Comparison of ENCODE assay signal across 8 cellular contexts in genomic region chr17:76585048-76585648, GRCh38.
DNase-seq lines count a peak whose midpoint lies in the region; ATAC-seq and TF ChIP-seq lines count a peak whose summit lies in the region.

No MANE protein-coding gene starts in this region.

- no peak overlapping the region for H3K9ac ChIP-seq in muscle layer of colon (ENCODE audit: low read length)

- H3K4me1 ChIP-seq in effector memory CD4-positive, alpha-beta T cell (ENCODE audit: control insufficient read depth, insufficient read depth, low read length, poor library complexity, severe bottlenecking) = peaks cover 19% of the 10 kb centered on the region
- no peaks in the 10 kb centered on the region for H3K4me1 ChIP-seq in muscle layer of colon (ENCODE audit: insufficient read depth, low read length)

- no peak overlapping the region for H3K27ac ChIP-seq in effector memory CD4-positive, alpha-beta T cell (ENCODE audit: insufficient read depth, low read length, poor library complexity, severe bottlenecking)
- no peak overlapping the region for H3K27ac ChIP-seq in muscle layer of colon (ENCODE audit: low read depth, low read length)

- H3K27me3 ChIP-seq in effector memory CD4-positive, alpha-beta T cell (replicated peaks; ENCODE audit: control insufficient read depth, insufficient read depth, low read length, poor library complexity, severe bottlenecking) = peaks cover 19% of the 10 kb centered on the region
- H3K27me3 ChIP-seq in muscle layer of colon (ENCODE audit: control insufficient read depth in 1 of 2, insufficient read depth in 2 of 2, low read length in 2 of 2) = peaks cover 9 to 38% of the 10 kb centered on the region in 2 donors

- peak; percentile 50 for DNase-seq in CD1c-positive myeloid dendritic cell (ENCODE audit: extremely low spot score)
- peak; percentile 43 for DNase-seq in NB4 (ENCODE audit: low read depth)
- DNase-seq in effector memory CD4-positive, alpha-beta T cell = no peak
- no peak for DNase-seq in stimulated activated CD8-positive, alpha-beta memory T cell treated with anti-CD3 and anti-CD28 coated beads, Interleukin-4, amount 100 ng/mL, for 48 hours
- DNase-seq in activated CD4-positive, alpha-beta T cell treated with anti-CD3 and anti-CD28 coated beads for 4 hours = no peak
- no peak for DNase-seq in COLO829 (ENCODE audit: low spot score)

- TF ChIP-seq CTCF in NB4 (IDR thresholded peaks at IDR 0.05; ENCODE audit: low read depth, low read length) = no peak

- peak overlapping the region; percentile 25 for H3K4me3 ChIP-seq in NB4 (ENCODE audit: low read depth, low read length)
- H3K4me3 ChIP-seq in effector memory CD4-positive, alpha-beta T cell (ENCODE audit: insufficient read depth, low read depth, low read length, poor library complexity, severe bottlenecking) = peak overlapping the region; percentile 72
- peak overlapping the region; percentile 44 to 49 for H3K4me3 ChIP-seq in muscle layer of colon (ENCODE audit: low read depth in 1 of 2, low read length in 2 of 2)

- H3K9me3 ChIP-seq in effector memory CD4-positive, alpha-beta T cell (ENCODE audit: control insufficient read depth, low read length) = no peaks in the 10 kb centered on the region
- no peaks in the 10 kb centered on the region for H3K9me3 ChIP-seq in muscle layer of colon (ENCODE audit: low read length)

- no peak for TF ChIP-seq POLR2A in NB4 (IDR thresholded peaks at IDR 0.05; ENCODE audit: extremely low read depth, insufficient read length)

- ATAC-seq in HG03565 (IDR thresholded peaks at IDR 0.05; ENCODE audit: unreplicated experiment) = no peak

- H3K36me3 ChIP-seq in effector memory CD4-positive, alpha-beta T cell (ENCODE audit: control insufficient read depth, insufficient read depth, low read length) = no peaks in the 10 kb centered on the region
- no peaks in the 10 kb centered on the region for H3K36me3 ChIP-seq in muscle layer of colon (ENCODE audit: insufficient read depth, low read length)

Comparison
In these comparisons a context has a peak if more than half of its experiments do, and no peak if none do; other contexts are left out.
1. DNase-seq: peak in CD1c-positive myeloid dendritic cell (single experiment) and NB4 (single experiment); none in effector memory CD4-positive, alpha-beta T cell (0 of 3), stimulated activated CD8-positive, alpha-beta memory T cell treated with anti-CD3 and anti-CD28 coated beads, Interleukin-4, amount 100 ng/mL, for 48 hours (single experiment), activated CD4-positive, alpha-beta T cell treated with anti-CD3 and anti-CD28 coated beads for 4 hours (0 of 2) and COLO829 (single experiment).
2. Peak in every context shown above with its lines, with median percentiles within 50 percentile points of each other: H3K4me3 ChIP-seq.